In the genomic region with DNA sequence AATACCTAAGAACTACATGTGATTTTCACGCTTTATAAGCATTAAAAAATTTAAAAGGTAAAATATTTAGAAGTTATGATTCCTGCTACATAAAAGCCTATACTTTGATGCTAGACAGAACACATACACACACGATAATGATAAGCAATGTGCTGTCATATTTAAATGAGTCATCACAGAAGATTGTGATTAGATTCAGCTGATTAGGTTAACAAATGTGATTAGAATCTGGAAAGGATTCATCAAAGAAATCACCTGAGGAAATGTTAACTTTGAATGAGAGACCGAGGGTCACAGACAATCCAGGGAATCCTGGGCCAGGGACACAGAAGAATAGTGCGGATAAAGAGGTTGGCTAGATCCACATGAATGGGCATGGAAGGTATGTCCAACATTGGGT, we compare ENCODE assay signal across 20 cellular contexts. TPM values are rescaled to one million over a fixed set of nuclear protein-coding genes. Genes with fewer than 3 reads are reported as not detected.
"Had no signal": no experiment of that assay in that cellular context is flagged by ENCODE, and none has a peak within 500 bp of the region (broad histone marks: within the 10 kb centered on the region; RNA-seq: fewer than 3 reads in every experiment).

No MANE protein-coding gene starts in this region.

- H3K4me3 ChIP-seq: MG63 had no signal

- H3K27ac ChIP-seq: HL-60, RWPE1 had no signal

- H3K27me3 ChIP-seq: MG63 had no signal

- DNase-seq: IMR-90, Karpas-422, KG1, MG63, NCI-H1092, NCI-H1436, NCI-H187, NCI-H2029, NCI-H2081 treated with DMSO at 0.1 percent for 48 hours, NCI-H2171, NCI-H446, NCI-H510A, NCI-H524 treated with DMSO at 0.1 percent for 48 hours, NCI-H69, NCI-H774, SHP77, SW 1271, T-cell had no signal

- H3K36me3 ChIP-seq: MG63 had no signal

RNA-seq across cellular contexts. Expression of a gene that starts 42.0 kb away (rescaled TPM):
- polyA plus RNA-seq: IMR-90 had no signal
